Comparison of ENCODE assay signal across 7 cellular contexts in genomic region chr3:45596290-45596791, GRCh38. TPM values are rescaled to one million over a fixed set of nuclear protein-coding genes. Genes with fewer than 3 reads are reported as not detected.
DNase-seq lines count a peak whose midpoint lies in the region; ATAC-seq, FAIRE-seq and TF ChIP-seq lines count a peak whose summit lies in the region.

No MANE protein-coding gene starts in this region.

- H3K4me1 ChIP-seq in GM23248 (ENCODE audit: insufficient read depth) (peaks cover 18% of the 10 kb centered on the region), H1 (replicated peaks in 1 of 4; ENCODE audit: control insufficient read depth in 3 of 4, insufficient read depth in 4 of 4, low read length in 3 of 4) (peaks cover 0 to 20% (median 10%) of the 10 kb centered on the region in 4 experiments; a peak in 6 of 7 replicates)

- peak overlapping the region; percentile 84 for H3K9ac ChIP-seq in GM23248
- H3K9ac ChIP-seq in H1 (replicated peaks in 1 of 4; ENCODE audit: extremely low read depth in 1 of 4, low read depth in 3 of 4, low read length in 3 of 4), result no peak overlapping the region

- H2BK5ac ChIP-seq in H1 (ENCODE audit: low read depth, low read length), result no peak overlapping the region

- ATAC-seq in GM18502 (IDR thresholded peaks at IDR 0.05; ENCODE audit: poor library complexity, unreplicated experiment), result peak; percentile 52

- no peak overlapping the region for H2AK5ac ChIP-seq in H1 (ENCODE audit: low read depth, low read length)

- no peak overlapping the region for H2BK20ac ChIP-seq in H1 (ENCODE audit: low read length)

- peak overlapping the region; percentile 74 for H3K4me3 ChIP-seq in GM23248
- peak overlapping the region in 1 of 4 experiments; percentile 35; a peak in 2 of 8 replicates for H3K4me3 ChIP-seq in H1 (ENCODE audit: extremely low read depth in 1 of 4, insufficient read depth in 2 of 4, low read depth in 3 of 4, low read length in 4 of 4)
- H3K4me3 ChIP-seq in retinal pigment epithelial cell (ENCODE audit: low read length), result peak overlapping the region; percentile 28

- no peak overlapping the region for H3K23ac ChIP-seq in H1 (ENCODE audit: insufficient read length)

- H3K4ac ChIP-seq in H1 (replicated peaks; ENCODE audit: insufficient read length, low read depth, low read length), result no peak overlapping the region

- POLR2A ChIA-PET in H1 (lab: Charles Lee; ENCODE audit: partially characterized antibody), result interaction anchor here (0.6 to 1.4 kb wide), 3 partner anchors 11 to 60 kb away, joined by 3 to 4 read pairs (median 3); no protein-coding TSS in a partner anchor

- no peak for TF ChIP-seq CTCF in H1 (IDR thresholded peaks at IDR 0.05; ENCODE audit: control extremely low read depth in 1 of 3, insufficient read depth in 1 of 3, low read depth in 1 of 3, low read length in 3 of 3)
- no peak for TF ChIP-seq CTCF in retinal pigment epithelial cell (conservative IDR thresholded peaks at IDR 0.05; ENCODE audit: low read depth, low read length)

- DNase-seq in GM23248 (no peak), NAMALWA (ENCODE audit: low spot score) (peak; percentile 96), H1 (ENCODE audit: low read depth in 1 of 2, low spot score in 2 of 2) (no peak), retinal pigment epithelial cell (ENCODE audit: low read depth) (no peak), DMS53 treated with DMSO at 0.1 percent for 48 hours (lab: John Stamatoyannopoulos, UW; ENCODE audit: unreplicated experiment) (no peak)
- no peak for DNase-seq in effector CD4-positive, alpha-beta T cell

- CTCF ChIA-PET in H1 (lab: Charles Lee; ENCODE audit: partially characterized antibody), result interaction anchor here (0.6 to 5.0 kb wide), 11 partner anchors 9 to 559 kb away, joined by 3 to 37 read pairs (median 3); no protein-coding TSS in a partner anchor

- no peak overlapping the region for H2BK120ac ChIP-seq in H1 (replicated peaks; ENCODE audit: low read depth, low read length)

- H3K79me2 ChIP-seq in GM23248 (ENCODE audit: insufficient read depth), result peaks cover 72% of the 10 kb centered on the region
- peaks cover 0 to 58% of the 10 kb centered on the region in 2 experiments; a peak in 2 of 4 replicates for H3K79me2 ChIP-seq in H1 (ENCODE audit: control insufficient read depth in 1 of 2, insufficient read depth in 2 of 2, low read length in 2 of 2)

- no peak for TF ChIP-seq POLR2A in H1 (IDR thresholded peaks at IDR 0.05; ENCODE audit: control extremely low read depth in 1 of 2, low read depth in 2 of 2, low read length in 2 of 2)

- peaks cover 7% of the 10 kb centered on the region; the same call in 1 of the 2 replicates for H3K23me2 ChIP-seq in H1 (ENCODE audit: low read depth, low read length)

- no peak overlapping the region for H3K56ac ChIP-seq in H1 (replicated peaks; ENCODE audit: insufficient read length, low read depth, low read length)

- in situ Hi-C loops in GM23248 (cut with MboI), result no loop called here

- H3K9me3 ChIP-seq in GM23248 (ENCODE audit: low read depth), result no peaks in the 10 kb centered on the region
- H3K9me3 ChIP-seq in H1 (ENCODE audit: insufficient read depth in 2 of 2, low read depth in 1 of 2, low read length in 1 of 2), result peaks cover 3 to 4% of the 10 kb centered on the region in 2 experiments; a peak in 2 of 4 replicates

- H3K14ac ChIP-seq in H1 (ENCODE audit: insufficient read length), result no peak overlapping the region

- no peak overlapping the region for H4K8ac ChIP-seq in H1 (ENCODE audit: extremely low read depth, insufficient read depth, low read length)

- H3K27me3 ChIP-seq in GM23248 (replicated peaks; ENCODE audit: insufficient read depth) (no peaks in the 10 kb centered on the region), H1 (replicated peaks in 1 of 4; ENCODE audit: control insufficient read depth in 3 of 4, extremely low read depth in 1 of 4, insufficient read depth in 3 of 4, low read length in 3 of 4) (no peaks in the 10 kb centered on the region; a peak in 2 of 7 replicates)

- TF ChIP-seq RAD21 in H1 (IDR thresholded peaks at IDR 0.05 in 1 of 2, conservative IDR thresholded peaks at IDR 0.05 in 1 of 2; ENCODE audit: low read depth in 2 of 2, low read length in 2 of 2), result no peak

- H3F3A ChIP-seq in GM23248 (ENCODE audit: insufficient read depth), result peaks cover 14% of the 10 kb centered on the region; the same call in 1 of the 2 replicates

- 61 to 65% methylated on average over 4 of the region's 4 CpGs for WGBS in GM23248 (ENCODE audit: low coverage in 1 of 2, low lambda C conversion rate in 2 of 2, missing lambda C conversion rate in 2 of 2), 2 experiments
- WGBS in H1 (ENCODE audit: extremely low coverage in 1 of 2, insufficient coverage in 1 of 2, insufficient read length in 1 of 2, insufficient replicate concordance in 2 of 2, low coverage in 1 of 2, low lambda C conversion rate in 2 of 2, missing lambda C conversion rate in 1 of 2), 2 experiments, result 91% methylated on average over 4 of the region's 4 CpGs; no CpG with 5 or more reads in 1 of the 2 experiments

- no peaks in the 10 kb centered on the region for H3K9me2 ChIP-seq in GM23248 (ENCODE audit: insufficient read depth)

- H3K4me2 ChIP-seq in GM23248 (ENCODE audit: unreplicated experiment) (peak overlapping the region; percentile 84), H1 (ENCODE audit: insufficient read depth in 1 of 2, low read depth in 2 of 2, low read length in 2 of 2) (peak overlapping the region; percentile 52 to 92)

- no peak for TF ChIP-seq EP300 in H1 (IDR thresholded peaks at IDR 0.05; ENCODE audit: borderline replicate concordance in 1 of 2, low read depth in 2 of 2, low read length in 2 of 2)

- H4K20me1 ChIP-seq in GM23248 (ENCODE audit: insufficient read depth) (no peaks in the 10 kb centered on the region), H1 (replicated peaks in 1 of 2; ENCODE audit: control insufficient read depth in 1 of 2, insufficient read depth in 2 of 2, low read length in 2 of 2) (peaks cover 4 to 12% of the 10 kb centered on the region in 2 experiments)

- no peak overlapping the region for H2BK12ac ChIP-seq in H1 (ENCODE audit: low read depth, low read length)

- no peak overlapping the region for H3K27ac ChIP-seq in GM23248
- no peak overlapping the region for H3K27ac ChIP-seq in H1 (ENCODE audit: low read depth, low read length)

- no peak overlapping the region for H3K18ac ChIP-seq in H1 (ENCODE audit: extremely low read depth, low read length)

- FAIRE-seq in H1 (lab: Jason Lieb, UNC), result no peak

- no peak overlapping the region for H4K91ac ChIP-seq in H1 (replicated peaks; ENCODE audit: insufficient read length, low read length)

- H2BK15ac ChIP-seq in H1 (ENCODE audit: low read length), result no peak overlapping the region

- H2AFZ ChIP-seq in GM23248 (no peak overlapping the region), H1 (ENCODE audit: low read length) (no peak overlapping the region)

- H3K36me3 ChIP-seq in GM23248 (ENCODE audit: low read depth) (no peaks in the 10 kb centered on the region), H1 (ENCODE audit: control insufficient read depth in 2 of 4, insufficient read depth in 4 of 4, low read length in 3 of 4) (no peaks in the 10 kb centered on the region)

- H4K5ac ChIP-seq in H1 (ENCODE audit: insufficient read length, low read depth, low read length), result no peak overlapping the region

- H3K79me1 ChIP-seq in H1 (ENCODE audit: low read depth, low read length), result peaks cover 26% of the 10 kb centered on the region

TF ChIP-seq in H1, 55 proteins besides CTCF, POLR2A, EP300 and RAD21:
- no peak for TF ChIP-seq NANOG (IDR thresholded peaks at IDR 0.05; ENCODE audit: insufficient read depth, low read depth, low read length, poor library complexity, severe bottlenecking)
- TF ChIP-seq GTF2F1 (IDR thresholded peaks at IDR 0.05; ENCODE audit: borderline replicate concordance, low read depth, low read length), result no peak
- no peak for TF ChIP-seq TCF12 (IDR thresholded peaks at IDR 0.05; ENCODE audit: low read depth, low read length)
- TF ChIP-seq KDM4A (IDR thresholded peaks at IDR 0.05; ENCODE audit: low read depth, low read length, severe bottlenecking), result no peak
- TF ChIP-seq CTBP2 (IDR thresholded peaks at IDR 0.05; ENCODE audit: borderline replicate concordance, insufficient read depth, insufficient read length, low read length), result no peak
- TF ChIP-seq POU5F1 (IDR thresholded peaks at IDR 0.05; ENCODE audit: low read depth, low read length), result no peak
- no peak for TF ChIP-seq FOSL1 (IDR thresholded peaks at IDR 0.05; ENCODE audit: insufficient read depth, low read depth, low read length)
- TF ChIP-seq CHD2 (IDR thresholded peaks at IDR 0.05; ENCODE audit: low read length), result no peak
- TF ChIP-seq KDM1A (IDR thresholded peaks at IDR 0.05; ENCODE audit: borderline replicate concordance, low read length), result no peak
- TF ChIP-seq CEBPB (IDR thresholded peaks at IDR 0.05; ENCODE audit: low read depth, low read length), result no peak
- TF ChIP-seq CREB1 (IDR thresholded peaks at IDR 0.05), result no peak
- no peak for TF ChIP-seq ZNF274 (IDR thresholded peaks at IDR 0.05; ENCODE audit: borderline replicate concordance, extremely low read depth, low read length)
TF ChIP-seq in H1: peak in this region for 0.

RNA-seq across cellular contexts. Expression of gene LIMD1, which starts 1.8 kb away (rescaled TPM):
- 8.3 and 10.3 TPM in 2 replicates for total RNA-seq in GM23248 (2014; rRNA removed; shearing (Covaris generic))
- polyA plus RNA-seq in GM23248 (2016; fragmentation: Nextera tagmentation; extraction: Ambion mirVana) (6.2 and 8.6 TPM in 2 replicates), H1 (2011; rRNA removed) (11.4 and 13.5 TPM in 2 replicates)
- total RNA-seq in H1 (2021; fragmentation: NEBNext Ultra II Directional; extraction: Animal tissue kit (Norgen Biotek cat#: 25700)), result 29.7 and 33.6 TPM in 2 replicates
- 12.3 TPM for polyA plus RNA-seq in H1 (2011; cell fraction: cytosol; rRNA removed)
- 28.9 TPM for polyA plus RNA-seq in H1 (2011; cell fraction: nucleus; rRNA removed)
- 11.8 to 21.0 TPM (median 15.1 TPM) in 4 replicates for polyA plus RNA-seq in H1 (2012, experiment 1 of 2)
- polyA plus RNA-seq in H1 (2012, experiment 2 of 2), result 6.2 TPM
- polyA plus RNA-seq in H1 (2013, experiment 1 of 2), result 9.1 TPM
- polyA plus RNA-seq in H1 (2013, experiment 2 of 2), result 8.6 TPM
- polyA minus RNA-seq in H1 (2011; rRNA and poly(A)+ RNA removed), result 59.1 and 59.3 TPM in 2 replicates
- 23.7 TPM for polyA minus RNA-seq in H1 (2011; cell fraction: cytosol; rRNA and poly(A)+ RNA removed)
- polyA minus RNA-seq in H1 (2011; cell fraction: nucleus; rRNA and poly(A)+ RNA removed), result 26.6 TPM
